ENCODE assay signal across 10 cellular contexts in the genomic region with DNA sequence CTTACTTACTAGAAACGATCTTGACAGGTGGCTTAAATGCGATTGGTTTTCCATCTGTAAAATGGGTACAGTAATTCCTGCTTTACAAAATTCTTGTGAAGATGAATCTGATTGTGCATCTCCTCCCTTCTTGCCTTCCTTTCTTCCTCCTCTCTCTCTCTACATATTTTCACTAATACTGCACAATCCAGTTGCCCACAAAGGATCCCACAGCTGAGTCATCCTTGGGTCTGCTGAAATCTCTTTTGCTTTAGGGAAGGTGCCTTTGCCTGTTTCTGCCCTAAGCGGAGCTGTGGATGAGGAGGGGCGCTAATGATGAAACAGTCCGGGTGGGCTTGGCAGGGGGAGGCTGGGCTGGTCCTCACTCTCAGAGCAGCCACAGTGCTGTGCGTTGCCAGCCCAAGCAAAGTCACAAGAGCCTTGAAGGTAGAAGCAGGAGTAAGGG. TPM values are rescaled to one million over a fixed set of nuclear protein-coding genes. Genes with fewer than 3 reads are reported as not detected.
A peak's percentile ranks its signal among the peaks of the same experiment; 100 is the strongest.
DNase-seq lines count a peak whose midpoint lies in the region; ATAC-seq and TF ChIP-seq lines count a peak whose summit lies in the region.
"Had no signal": no experiment of that assay in that cellular context is flagged by ENCODE, and none has a peak within 500 bp of the region (broad histone marks: within the 10 kb centered on the region; RNA-seq: fewer than 3 reads in every experiment).

No MANE protein-coding gene starts in this region.

- DNase-seq in AG04450 (ENCODE audit: low read depth, low spot score) = peak; percentile 83
- peak; percentile 99 for DNase-seq in M059J (ENCODE audit: low read depth)
- DNase-seq in mammary epithelial cell = peak; percentile 92
- no peak for DNase-seq in mesothelial cell of epicardium (ENCODE audit: low spot score in 2 of 2, unreplicated experiment in 2 of 2)
- DNase-seq in NCI-H748 (lab: John Stamatoyannopoulos, UW; ENCODE audit: unreplicated experiment) = no peak
- no peak for DNase-seq in NCI-H69 (lab: John Stamatoyannopoulos, UW)
- DNase-seq: activated naive CD8-positive, alpha-beta T cell treated with anti-CD3 and anti-CD28 coated beads, Interleukin-2, amount 10 ng/mL, durations not matched to agents 7 days and 5 days; stimulated activated CD4-positive, alpha-beta T cell treated with anti-CD3 and anti-CD28 coated beads, Interleukin-15, amount 100 ng/mL, for 24 hours had no signal

- dilution Hi-C loops in mammary epithelial cell (cut with HindIII; ENCODE audit: low sequenced_read_pairs) = no loop called here

- no peaks in the 10 kb centered on the region for H3K9me3 Mint-ChIP-seq in mesothelial cell of epicardium
- H3K9me3 Mint-ChIP-seq: activated naive CD8-positive, alpha-beta T cell treated with anti-CD3 and anti-CD28 coated beads, Interleukin-2, amount 10 ng/mL, durations not matched to agents 7 days and 5 days had no signal

- H3K27ac Mint-ChIP-seq in mesothelial cell of epicardium = peak overlapping the region; percentile 44
- H3K27ac Mint-ChIP-seq: activated naive CD8-positive, alpha-beta T cell treated with anti-CD3 and anti-CD28 coated beads, Interleukin-2, amount 10 ng/mL, durations not matched to agents 7 days and 5 days had no signal

- BruUV-seq in mammary epithelial cell (replicated peaks; lab: Mats Ljungman, UMichigan) = no TSS peak

- H3K79me2 ChIP-seq in mammary epithelial cell (ENCODE audit: insufficient read depth, low read length) = no peaks in the 10 kb centered on the region

- H3K4me3 ChIP-seq in AG04450 (ENCODE audit: low read depth, low read length) = no peak overlapping the region
- H3K4me3 ChIP-seq in mammary epithelial cell (replicated peaks in 1 of 3; ENCODE audit: insufficient read depth in 1 of 3, low read depth in 2 of 3, low read length in 3 of 3) = peak overlapping the region in 1 of 3 experiments; percentile 20

- POLR2A ChIA-PET in AG04450 (lab: Yijun Ruan, JAX) = interaction anchor here (0.7 to 3.7 kb wide), 8 partner anchors 12 to 46 kb away, joined by 3 to 20 read pairs (median 6); partner anchors contain the start of gene AMOTL2

- TF ChIP-seq CTCF in AG04450 (IDR thresholded peaks at IDR 0.05; ENCODE audit: low read depth, low read length) (no peak), mammary epithelial cell (conservative IDR thresholded peaks at IDR 0.05 in 1 of 2, IDR thresholded peaks at IDR 0.05 in 1 of 2; ENCODE audit: extremely low read depth in 1 of 2, insufficient read depth in 1 of 2, low read depth in 1 of 2, low read length in 2 of 2) (no peak), mesothelial cell of epicardium (IDR thresholded peaks at IDR 0.05; ENCODE audit: unreplicated experiment) (no peak)

- no peaks in the 10 kb centered on the region for H3K27me3 ChIP-seq in AG04450 (ENCODE audit: control insufficient read depth, insufficient read depth, low read length)
- H3K27me3 ChIP-seq in mammary epithelial cell (ENCODE audit: insufficient read depth, low read length) = no peaks in the 10 kb centered on the region

- in situ Hi-C loops in mammary epithelial cell (cut with MboI; ENCODE audit: low sequenced_read_pairs in 2 of 2) = no loop called here

- WGBS in mammary epithelial cell (ENCODE audit: low coverage, missing lambda C conversion rate) = 0% methylated on average over 6 of the region's 6 CpGs

- peaks cover 61% of the 10 kb centered on the region for H3K4me1 Mint-ChIP-seq in mesothelial cell of epicardium

- H3K4me3 Mint-ChIP-seq in mesothelial cell of epicardium = no peak overlapping the region
- H3K4me3 Mint-ChIP-seq: activated naive CD8-positive, alpha-beta T cell treated with anti-CD3 and anti-CD28 coated beads, Interleukin-2, amount 10 ng/mL, durations not matched to agents 7 days and 5 days had no signal

- no peaks in the 10 kb centered on the region; the same call in 1 of the 2 replicates for H3K9me3 ChIP-seq in AG04450 (ENCODE audit: control insufficient read depth, insufficient read depth, low read length)
- no peaks in the 10 kb centered on the region for H3K9me3 ChIP-seq in mammary epithelial cell (replicated peaks; ENCODE audit: insufficient read depth, low read length)

- H3K4me1 ChIP-seq in mammary epithelial cell (ENCODE audit: insufficient read depth, low read length) = peaks cover 83% of the 10 kb centered on the region

- no peak for ATAC-seq in GM18861 (IDR thresholded peaks at IDR 0.05; ENCODE audit: unreplicated experiment)
- ATAC-seq in HG02885 (IDR thresholded peaks at IDR 0.05; ENCODE audit: poor library complexity, unreplicated experiment) = no peak

- no peaks in the 10 kb centered on the region for H4K20me1 ChIP-seq in mammary epithelial cell (ENCODE audit: insufficient read depth, low read length)

- peak overlapping the region; percentile 41 for H2AFZ ChIP-seq in mammary epithelial cell (ENCODE audit: low read depth, low read length)

- intact Hi-C loops in mammary epithelial cell (cut with micrococcal nuclease) = no loop called here

- H3K36me3 ChIP-seq in mammary epithelial cell (ENCODE audit: insufficient read depth, low read length) = no peaks in the 10 kb centered on the region

- H3K27ac ChIP-seq in AG04450 (ENCODE audit: low read depth, low read length) (peak overlapping the region; percentile 99), mammary epithelial cell (ENCODE audit: insufficient read depth, low read depth, low read length) (peak overlapping the region; percentile 84)

- no peaks in the 10 kb centered on the region for H3K36me3 Mint-ChIP-seq in mesothelial cell of epicardium
- H3K36me3 Mint-ChIP-seq: activated naive CD8-positive, alpha-beta T cell treated with anti-CD3 and anti-CD28 coated beads, Interleukin-2, amount 10 ng/mL, durations not matched to agents 7 days and 5 days had no signal

- CTCF ChIA-PET in AG04450 (lab: Charles Lee) (interaction anchor here (1.0 to 1.5 kb wide), 2 partner anchors 15 to 19 kb away, joined by 3 to 5 read pairs; no protein-coding TSS in a partner anchor), mammary epithelial cell (lab: Charles Lee; ENCODE audit: low non-redundant PET) (interaction anchor here (0.6 kb wide), 1 partner anchor 30 kb away, joined by 3 read pairs; no protein-coding TSS in a partner anchor)

- H3K9ac ChIP-seq in mammary epithelial cell (ENCODE audit: insufficient read depth, low read length) = peak overlapping the region; percentile 41

- peak overlapping the region; percentile 77 for H3K4me2 ChIP-seq in mammary epithelial cell (ENCODE audit: insufficient read depth, low read depth, low read length)

- H3K27me3 Mint-ChIP-seq in mesothelial cell of epicardium (ENCODE audit: low read depth) = no peaks in the 10 kb centered on the region

RNA-seq across cellular contexts. Expression of gene AMOTL2, which starts 46.1 kb away (rescaled TPM):
- polyA plus RNA-seq in AG04450 (2011; rRNA removed) (74.5 and 78.9 TPM in 2 replicates), mammary epithelial cell (47.5 TPM)
- 111 and 136 TPM in 2 replicates for polyA minus RNA-seq in AG04450 (2011; rRNA and poly(A)+ RNA removed)
- total RNA-seq in M059J (2014; rRNA removed; shearing (Covaris generic)) = 71.9 and 96.1 TPM in 2 replicates
- total RNA-seq in mammary epithelial cell (100 to 1,000 TPM; 116 to 144 TPM), mesothelial cell of epicardium (281 to 297 TPM (median 296 TPM) in 3 replicates)
- polyA minus RNA-seq in mammary epithelial cell = 86.1 TPM
- total RNA-seq: activated naive CD8-positive, alpha-beta T cell treated with anti-CD3 and anti-CD28 coated beads, Interleukin-2, amount 10 ng/mL, durations not matched to agents 7 days and 5 days had no signal

Comparison
In these comparisons a context has a peak if more than half of its experiments do, and no peak if none do; other contexts are left out.
1. DNase-seq: peak in AG04450 (single experiment), M059J (single experiment) and mammary epithelial cell (single experiment); none in mesothelial cell of epicardium (0 of 2), NCI-H748 (single experiment) and NCI-H69 (single experiment).